Comparison of ENCODE assay signal across 1 cellular context in the genomic region with DNA sequence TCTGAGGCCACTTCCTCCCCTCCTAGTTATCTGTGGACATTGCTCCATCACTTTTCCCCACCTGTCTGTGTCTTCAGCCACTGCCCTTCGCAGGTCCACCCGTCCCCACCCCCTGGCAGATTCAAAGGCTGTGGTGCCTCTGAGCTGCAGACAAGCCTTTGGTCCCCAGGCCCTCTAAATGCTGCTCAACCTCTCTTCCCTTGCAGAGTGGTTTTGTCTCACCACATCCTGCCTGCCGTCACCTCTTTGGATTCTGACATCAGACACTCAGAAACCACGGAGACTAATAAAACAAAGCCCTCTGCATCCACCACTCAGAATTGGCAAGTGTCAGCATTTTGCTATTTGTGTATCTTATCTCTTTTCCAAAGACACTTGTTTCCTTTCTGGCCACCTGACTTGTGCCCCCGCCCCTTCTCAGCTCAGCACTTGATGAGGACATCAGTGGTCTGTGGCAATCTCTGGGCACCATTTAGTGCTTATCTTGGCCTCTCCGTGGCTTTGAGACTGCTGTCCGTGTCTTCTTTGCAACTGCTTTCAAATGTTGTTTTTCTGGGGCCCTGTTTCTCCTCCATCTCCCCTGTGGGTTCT.
TF ChIP-seq lines count a peak whose summit lies in the region.

No MANE protein-coding gene starts in this region.

TF ChIP-seq in HEK293, 187 proteins besides CTCF, POLR2A, EP300 and RAD21 (continued from another document):
- TF ChIP-seq, protein P1, sequence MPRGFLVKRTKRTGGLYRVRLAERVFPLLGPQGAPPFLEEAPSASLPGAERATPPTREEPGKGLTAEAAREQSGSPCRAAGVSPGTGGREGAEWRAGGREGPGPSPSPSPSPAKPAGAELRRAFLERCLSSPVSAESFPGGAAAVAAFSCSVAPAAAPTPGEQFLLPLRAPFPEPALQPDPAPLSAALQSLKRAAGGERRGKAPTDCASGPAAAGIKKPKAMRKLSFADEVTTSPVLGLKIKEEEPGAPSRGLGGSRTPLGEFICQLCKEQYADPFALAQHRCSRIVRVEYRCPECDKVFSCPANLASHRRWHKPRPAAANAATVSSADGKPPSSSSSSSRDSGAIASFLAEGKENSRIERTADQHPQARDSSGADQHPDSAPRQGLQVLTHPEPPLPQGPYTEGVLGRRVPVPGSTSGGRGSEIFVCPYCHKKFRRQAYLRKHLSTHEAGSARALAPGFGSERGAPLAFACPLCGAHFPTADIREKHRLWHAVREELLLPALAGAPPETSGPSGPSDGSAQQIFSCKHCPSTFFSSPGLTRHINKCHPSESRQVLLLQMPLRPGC (tag by site-specific recombination; IDR thresholded peaks at IDR 0.05) = peak; percentile 87
- TF ChIP-seq SCRT2 (tag by site-specific recombination; IDR thresholded peaks at IDR 0.05) (peak; percentile 98), ZNF391 (tag by site-specific recombination; IDR thresholded peaks at IDR 0.05; ENCODE audit: borderline replicate concordance, low read depth) (no peak), KLF8 (tag by site-specific recombination; IDR thresholded peaks at IDR 0.05) (peak; percentile 81; the same call in 1 of the 2 replicates), ZNF530 (tag by site-specific recombination; IDR thresholded peaks at IDR 0.05; ENCODE audit: low read depth) (peak; percentile 60; the same call in 1 of the 2 replicates), GLIS1 (tag by site-specific recombination; IDR thresholded peaks at IDR 0.05) (peak; percentile 72), ZBTB20 (tag by site-specific recombination; IDR thresholded peaks at IDR 0.05) (peak; percentile 47), EGR2 (tag by site-specific recombination; IDR thresholded peaks at IDR 0.05; ENCODE audit: low read depth) (no peak), ZNF629 (tag by site-specific recombination; IDR thresholded peaks at IDR 0.05) (peak; percentile 99), ZNF610 (tag by site-specific recombination; IDR thresholded peaks at IDR 0.05; ENCODE audit: borderline replicate concordance) (peak; percentile 66; the same call in 1 of the 2 replicates), ZEB2 (tag by site-specific recombination; IDR thresholded peaks at IDR 0.05) (peak; percentile 99), OSR2 (tag by site-specific recombination; IDR thresholded peaks at IDR 0.05) (peak; percentile 86), ZBTB8A (tag by site-specific recombination; IDR thresholded peaks at IDR 0.05) (peak; percentile 48; the same call in 1 of the 2 replicates), MEIS1 (CRISPR knock-in tag; IDR thresholded peaks at IDR 0.05; ENCODE audit: borderline replicate concordance) (no peak), SP3 (tag by site-specific recombination; IDR thresholded peaks at IDR 0.05) (peak; percentile 26; the same call in 1 of the 2 replicates), ZBTB21 (tag by site-specific recombination; IDR thresholded peaks at IDR 0.05) (peak; percentile 99), ZNF221 (tag by site-specific recombination; IDR thresholded peaks at IDR 0.05; ENCODE audit: borderline replicate concordance) (peak; percentile 42; the same call in 1 of the 2 replicates), TRIM28 (IDR thresholded peaks at IDR 0.05; ENCODE audit: borderline replicate concordance, low read length) (peak; percentile 77), ZNF10 (tag by site-specific recombination; IDR thresholded peaks at IDR 0.05) (peak; percentile 81), ZNF843 (tag by site-specific recombination; IDR thresholded peaks at IDR 0.05) (peak; percentile 94), OVOL3 (tag by site-specific recombination; IDR thresholded peaks at IDR 0.05) (peak; percentile 75), ZNF514 (tag by site-specific recombination; IDR thresholded peaks at IDR 0.05) (no peak), ZNF571 (tag by site-specific recombination; IDR thresholded peaks at IDR 0.05) (no peak), ZNF791 (tag by site-specific recombination; IDR thresholded peaks at IDR 0.05) (peak; percentile 63; the same call in 1 of the 2 replicates), ZNF239 (tag by site-specific recombination; IDR thresholded peaks at IDR 0.05) (no peak), ZNF404 (tag by site-specific recombination; IDR thresholded peaks at IDR 0.05) (0 out of 2 replicates have a peak, but pooled peaks have one; percentile 39), ZNF202 (tag by site-specific recombination; IDR thresholded peaks at IDR 0.05; ENCODE audit: borderline replicate concordance) (no peak), ZSCAN23 (tag by site-specific recombination; IDR thresholded peaks at IDR 0.05) (peak; percentile 79; the same call in 1 of the 2 replicates), ZFP37 (tag by site-specific recombination; IDR thresholded peaks at IDR 0.05) (peak; percentile 50; the same call in 1 of the 2 replicates), ZXDB (tag by site-specific recombination; IDR thresholded peaks at IDR 0.05) (peak; percentile 99), FEZF1 (tag by site-specific recombination; IDR thresholded peaks at IDR 0.05) (peak; percentile 98), ZNF37A (tag by site-specific recombination; IDR thresholded peaks at IDR 0.05) (no peak)
- TF ChIP-seq, protein P2, sequence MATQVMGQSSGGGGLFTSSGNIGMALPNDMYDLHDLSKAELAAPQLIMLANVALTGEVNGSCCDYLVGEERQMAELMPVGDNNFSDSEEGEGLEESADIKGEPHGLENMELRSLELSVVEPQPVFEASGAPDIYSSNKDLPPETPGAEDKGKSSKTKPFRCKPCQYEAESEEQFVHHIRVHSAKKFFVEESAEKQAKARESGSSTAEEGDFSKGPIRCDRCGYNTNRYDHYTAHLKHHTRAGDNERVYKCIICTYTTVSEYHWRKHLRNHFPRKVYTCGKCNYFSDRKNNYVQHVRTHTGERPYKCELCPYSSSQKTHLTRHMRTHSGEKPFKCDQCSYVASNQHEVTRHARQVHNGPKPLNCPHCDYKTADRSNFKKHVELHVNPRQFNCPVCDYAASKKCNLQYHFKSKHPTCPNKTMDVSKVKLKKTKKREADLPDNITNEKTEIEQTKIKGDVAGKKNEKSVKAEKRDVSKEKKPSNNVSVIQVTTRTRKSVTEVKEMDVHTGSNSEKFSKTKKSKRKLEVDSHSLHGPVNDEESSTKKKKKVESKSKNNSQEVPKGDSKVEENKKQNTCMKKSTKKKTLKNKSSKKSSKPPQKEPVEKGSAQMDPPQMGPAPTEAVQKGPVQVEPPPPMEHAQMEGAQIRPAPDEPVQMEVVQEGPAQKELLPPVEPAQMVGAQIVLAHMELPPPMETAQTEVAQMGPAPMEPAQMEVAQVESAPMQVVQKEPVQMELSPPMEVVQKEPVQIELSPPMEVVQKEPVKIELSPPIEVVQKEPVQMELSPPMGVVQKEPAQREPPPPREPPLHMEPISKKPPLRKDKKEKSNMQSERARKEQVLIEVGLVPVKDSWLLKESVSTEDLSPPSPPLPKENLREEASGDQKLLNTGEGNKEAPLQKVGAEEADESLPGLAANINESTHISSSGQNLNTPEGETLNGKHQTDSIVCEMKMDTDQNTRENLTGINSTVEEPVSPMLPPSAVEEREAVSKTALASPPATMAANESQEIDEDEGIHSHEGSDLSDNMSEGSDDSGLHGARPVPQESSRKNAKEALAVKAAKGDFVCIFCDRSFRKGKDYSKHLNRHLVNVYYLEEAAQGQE (tag by site-specific recombination; IDR thresholded peaks at IDR 0.05) = no peak
- TF ChIP-seq, protein P3, sequence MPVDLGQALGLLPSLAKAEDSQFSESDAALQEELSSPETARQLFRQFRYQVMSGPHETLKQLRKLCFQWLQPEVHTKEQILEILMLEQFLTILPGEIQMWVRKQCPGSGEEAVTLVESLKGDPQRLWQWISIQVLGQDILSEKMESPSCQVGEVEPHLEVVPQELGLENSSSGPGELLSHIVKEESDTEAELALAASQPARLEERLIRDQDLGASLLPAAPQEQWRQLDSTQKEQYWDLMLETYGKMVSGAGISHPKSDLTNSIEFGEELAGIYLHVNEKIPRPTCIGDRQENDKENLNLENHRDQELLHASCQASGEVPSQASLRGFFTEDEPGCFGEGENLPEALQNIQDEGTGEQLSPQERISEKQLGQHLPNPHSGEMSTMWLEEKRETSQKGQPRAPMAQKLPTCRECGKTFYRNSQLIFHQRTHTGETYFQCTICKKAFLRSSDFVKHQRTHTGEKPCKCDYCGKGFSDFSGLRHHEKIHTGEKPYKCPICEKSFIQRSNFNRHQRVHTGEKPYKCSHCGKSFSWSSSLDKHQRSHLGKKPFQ (tag by site-specific recombination; IDR thresholded peaks at IDR 0.05) = 0 out of 2 replicates have a peak, but pooled peaks have one; percentile 18
- TF ChIP-seq, protein P4, sequence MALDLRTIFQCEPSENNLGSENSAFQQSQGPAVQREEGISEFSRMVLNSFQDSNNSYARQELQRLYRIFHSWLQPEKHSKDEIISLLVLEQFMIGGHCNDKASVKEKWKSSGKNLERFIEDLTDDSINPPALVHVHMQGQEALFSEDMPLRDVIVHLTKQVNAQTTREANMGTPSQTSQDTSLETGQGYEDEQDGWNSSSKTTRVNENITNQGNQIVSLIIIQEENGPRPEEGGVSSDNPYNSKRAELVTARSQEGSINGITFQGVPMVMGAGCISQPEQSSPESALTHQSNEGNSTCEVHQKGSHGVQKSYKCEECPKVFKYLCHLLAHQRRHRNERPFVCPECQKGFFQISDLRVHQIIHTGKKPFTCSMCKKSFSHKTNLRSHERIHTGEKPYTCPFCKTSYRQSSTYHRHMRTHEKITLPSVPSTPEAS (tag by site-specific recombination; IDR thresholded peaks at IDR 0.05) = peak; percentile 59; the same call in 1 of the 2 replicates
- TF ChIP-seq, protein P5, sequence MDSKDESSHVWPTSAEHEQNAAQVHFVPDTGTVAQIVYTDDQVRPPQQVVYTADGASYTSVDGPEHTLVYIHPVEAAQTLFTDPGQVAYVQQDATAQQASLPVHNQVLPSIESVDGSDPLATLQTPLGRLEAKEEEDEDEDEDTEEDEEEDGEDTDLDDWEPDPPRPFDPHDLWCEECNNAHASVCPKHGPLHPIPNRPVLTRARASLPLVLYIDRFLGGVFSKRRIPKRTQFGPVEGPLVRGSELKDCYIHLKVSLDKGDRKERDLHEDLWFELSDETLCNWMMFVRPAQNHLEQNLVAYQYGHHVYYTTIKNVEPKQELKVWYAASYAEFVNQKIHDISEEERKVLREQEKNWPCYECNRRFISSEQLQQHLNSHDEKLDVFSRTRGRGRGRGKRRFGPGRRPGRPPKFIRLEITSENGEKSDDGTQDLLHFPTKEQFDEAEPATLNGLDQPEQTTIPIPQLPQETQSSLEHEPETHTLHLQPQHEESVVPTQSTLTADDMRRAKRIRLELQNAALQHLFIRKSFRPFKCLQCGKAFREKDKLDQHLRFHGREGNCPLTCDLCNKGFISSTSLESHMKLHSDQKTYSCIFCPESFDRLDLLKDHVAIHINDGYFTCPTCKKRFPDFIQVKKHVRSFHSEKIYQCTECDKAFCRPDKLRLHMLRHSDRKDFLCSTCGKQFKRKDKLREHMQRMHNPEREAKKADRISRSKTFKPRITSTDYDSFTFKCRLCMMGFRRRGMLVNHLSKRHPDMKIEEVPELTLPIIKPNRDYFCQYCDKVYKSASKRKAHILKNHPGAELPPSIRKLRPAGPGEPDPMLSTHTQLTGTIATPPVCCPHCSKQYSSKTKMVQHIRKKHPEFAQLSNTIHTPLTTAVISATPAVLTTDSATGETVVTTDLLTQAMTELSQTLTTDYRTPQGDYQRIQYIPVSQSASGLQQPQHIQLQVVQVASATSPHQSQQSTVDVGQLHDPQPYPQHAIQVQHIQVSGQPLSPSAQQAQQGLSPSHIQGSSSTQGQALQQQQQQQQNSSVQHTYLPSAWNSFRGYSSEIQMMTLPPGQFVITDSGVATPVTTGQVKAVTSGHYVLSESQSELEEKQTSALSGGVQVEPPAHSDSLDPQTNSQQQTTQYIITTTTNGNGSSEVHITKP (tag by site-specific recombination; IDR thresholded peaks at IDR 0.05) = peak; percentile 97
- TF ChIP-seq, protein P6, sequence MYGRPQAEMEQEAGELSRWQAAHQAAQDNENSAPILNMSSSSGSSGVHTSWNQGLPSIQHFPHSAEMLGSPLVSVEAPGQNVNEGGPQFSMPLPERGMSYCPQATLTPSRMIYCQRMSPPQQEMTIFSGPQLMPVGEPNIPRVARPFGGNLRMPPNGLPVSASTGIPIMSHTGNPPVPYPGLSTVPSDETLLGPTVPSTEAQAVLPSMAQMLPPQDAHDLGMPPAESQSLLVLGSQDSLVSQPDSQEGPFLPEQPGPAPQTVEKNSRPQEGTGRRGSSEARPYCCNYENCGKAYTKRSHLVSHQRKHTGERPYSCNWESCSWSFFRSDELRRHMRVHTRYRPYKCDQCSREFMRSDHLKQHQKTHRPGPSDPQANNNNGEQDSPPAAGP (tag by site-specific recombination; IDR thresholded peaks at IDR 0.05) = peak; percentile 69; the same call in 1 of the 2 replicates
- TF ChIP-seq, protein P7, sequence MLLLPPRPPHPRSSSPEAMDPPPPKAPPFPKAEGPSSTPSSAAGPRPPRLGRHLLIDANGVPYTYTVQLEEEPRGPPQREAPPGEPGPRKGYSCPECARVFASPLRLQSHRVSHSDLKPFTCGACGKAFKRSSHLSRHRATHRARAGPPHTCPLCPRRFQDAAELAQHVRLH (tag by site-specific recombination; IDR thresholded peaks at IDR 0.05) = peak; percentile 82
- TF ChIP-seq, protein P8, sequence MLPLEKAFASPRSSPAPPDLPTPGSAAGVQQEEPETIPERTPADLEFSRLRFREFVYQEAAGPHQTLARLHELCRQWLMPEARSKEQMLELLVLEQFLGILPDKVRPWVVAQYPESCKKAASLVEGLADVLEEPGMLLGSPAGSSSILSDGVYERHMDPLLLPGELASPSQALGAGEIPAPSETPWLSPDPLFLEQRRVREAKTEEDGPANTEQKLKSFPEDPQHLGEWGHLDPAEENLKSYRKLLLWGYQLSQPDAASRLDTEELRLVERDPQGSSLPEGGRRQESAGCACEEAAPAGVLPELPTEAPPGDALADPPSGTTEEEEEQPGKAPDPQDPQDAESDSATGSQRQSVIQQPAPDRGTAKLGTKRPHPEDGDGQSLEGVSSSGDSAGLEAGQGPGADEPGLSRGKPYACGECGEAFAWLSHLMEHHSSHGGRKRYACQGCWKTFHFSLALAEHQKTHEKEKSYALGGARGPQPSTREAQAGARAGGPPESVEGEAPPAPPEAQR (tag by site-specific recombination; IDR thresholded peaks at IDR 0.05) = 0 out of 2 replicates have a peak, but pooled peaks have one; percentile 23
TF ChIP-seq in HEK293: peak in this region for 68.
